13 cellular contexts compared by ENCODE assay signal in genomic region chr13:33219926-33220325, GRCh38.
DNase-seq lines count a peak whose midpoint lies in the region; ATAC-seq and TF ChIP-seq lines count a peak whose summit lies in the region.
"Had no signal": no experiment of that assay in that cellular context is flagged by ENCODE, and none has a peak within 500 bp of the region (broad histone marks: within the 10 kb centered on the region; RNA-seq: fewer than 3 reads in every experiment).

No MANE protein-coding gene starts in this region.

- H3K9me3 Mint-ChIP-seq in mesothelial cell of epicardium, result peaks cover 5% of the 10 kb centered on the region

- H3K27me3 ChIP-seq in left ventricle myocardium inferior (ENCODE audit: low read depth), result no peaks in the 10 kb centered on the region
- no peaks in the 10 kb centered on the region for H3K27me3 ChIP-seq in prostate gland (replicated peaks; ENCODE audit: insufficient read depth)
- H3K27me3 ChIP-seq: BLaER1 treated with 17β-estradiol and CSF1 and Interleukin-3, amounts not matched to agents 10 nM and 100 nM had no signal

- H3K4me1 ChIP-seq in left ventricle myocardium inferior, result peaks cover 66% of the 10 kb centered on the region
- no peaks in the 10 kb centered on the region for H3K4me1 ChIP-seq in prostate gland (replicated peaks)

- H3K4me3 Mint-ChIP-seq in mesothelial cell of epicardium, result no peak overlapping the region
- H3K4me3 Mint-ChIP-seq: CD4-positive, CD25-positive, alpha-beta regulatory T cell had no signal

- peaks cover 39% of the 10 kb centered on the region for H3K4me1 Mint-ChIP-seq in mesothelial cell of epicardium
- H3K4me1 Mint-ChIP-seq: CD4-positive, CD25-positive, alpha-beta regulatory T cell had no signal

- H3K9me3 ChIP-seq in left ventricle myocardium inferior (replicated peaks) (peaks cover 6% of the 10 kb centered on the region), prostate gland (no peaks in the 10 kb centered on the region)

- intact Hi-C loops in left ventricle myocardium inferior (cut with micrococcal nuclease) (no loop called here), left ventricle myocardium superior (cut with micrococcal nuclease) (no loop called here), prostate gland (cut with DNase I) (no loop called here)

- TF ChIP-seq CTCF in left ventricle myocardium inferior (IDR thresholded peaks at IDR 0.05; ENCODE audit: borderline replicate concordance) (no peak), mesothelial cell of epicardium (IDR thresholded peaks at IDR 0.05; ENCODE audit: unreplicated experiment) (no peak), prostate gland (IDR thresholded peaks at IDR 0.05) (no peak)

- H3K27ac ChIP-seq in left ventricle myocardium inferior (replicated peaks), result peak overlapping the region; percentile 6
- no peak overlapping the region for H3K27ac ChIP-seq in prostate gland
- H3K27ac ChIP-seq: BLaER1 treated with 17β-estradiol and CSF1 and Interleukin-3, amounts not matched to agents 10 nM and 100 nM had no signal

- no peaks in the 10 kb centered on the region for H3K27me3 Mint-ChIP-seq in mesothelial cell of epicardium (ENCODE audit: low read depth)

- H3K36me3 ChIP-seq in left ventricle myocardium inferior, result peaks cover 5% of the 10 kb centered on the region
- no peaks in the 10 kb centered on the region for H3K36me3 ChIP-seq in prostate gland
- H3K36me3 ChIP-seq: BLaER1 treated with 17β-estradiol and CSF1 and Interleukin-3, amounts not matched to agents 10 nM and 100 nM had no signal

- ATAC-seq in left ventricle myocardium superior, result no peak
- peak; percentile 43 for ATAC-seq in SK-N-SH treated with all-trans-retinoic acid at 6 μM for 48 hours

- TF ChIP-seq POLR2A in prostate gland (IDR thresholded peaks at IDR 0.05), result no peak

- WGBS in prostate gland, result 91% methylated on average over 1 of the region's 1 CpG

- peaks cover 13% of the 10 kb centered on the region for H3K36me3 Mint-ChIP-seq in mesothelial cell of epicardium
- H3K36me3 Mint-ChIP-seq: CD4-positive, CD25-positive, alpha-beta regulatory T cell had no signal

- peak overlapping the region; percentile 45 for H3K27ac Mint-ChIP-seq in mesothelial cell of epicardium
- H3K27ac Mint-ChIP-seq: CD4-positive, CD25-positive, alpha-beta regulatory T cell had no signal

- DNase-seq in left ventricle myocardium inferior (no peak), left ventricle myocardium superior (no peak), mesothelial cell of epicardium (ENCODE audit: low spot score in 2 of 2, unreplicated experiment in 2 of 2) (no peak), anterior cingulate cortex (lab: John Stamatoyannopoulos, UW) (no peak), prostate gland (ENCODE audit: low spot score) (no peak), LoVo (ENCODE audit: low spot score) (no peak), ecto neural progenitor cell (ENCODE audit: low spot score) (no peak)
- DNase-seq: 8988T; CD4-positive, CD25-positive, alpha-beta regulatory T cell; DMS79; HCEC 1CT had no signal

- H3K4me3 ChIP-seq in left ventricle myocardium inferior, result no peak overlapping the region
- no peak overlapping the region for H3K4me3 ChIP-seq in prostate gland
- H3K4me3 ChIP-seq: BLaER1 treated with 17β-estradiol and CSF1 and Interleukin-3, amounts not matched to agents 10 nM and 100 nM had no signal

TF ChIP-seq in SK-N-SH treated with all-trans-retinoic acid at 6 μM for 48 hours, 23 proteins besides CTCF, POLR2A, EP300 and RAD21:
- TF ChIP-seq ZFP30 (CRISPR knock-in tag; IDR thresholded peaks at IDR 0.05), result no peak
- TF ChIP-seq CSDC2 (CRISPR knock-in tag; IDR thresholded peaks at IDR 0.05), result no peak
- no peak for TF ChIP-seq ESRRG (CRISPR knock-in tag; IDR thresholded peaks at IDR 0.05)
- no peak for TF ChIP-seq ZFP3 (CRISPR knock-in tag; IDR thresholded peaks at IDR 0.05)
- TF ChIP-seq TOX (CRISPR knock-in tag; IDR thresholded peaks at IDR 0.05; ENCODE audit: borderline replicate concordance), result no peak
- TF ChIP-seq TCF4 (CRISPR knock-in tag; IDR thresholded peaks at IDR 0.05; ENCODE audit: borderline replicate concordance), result no peak
- no peak for TF ChIP-seq CREB5 (CRISPR knock-in tag; IDR thresholded peaks at IDR 0.05; ENCODE audit: low read depth)
- no peak for TF ChIP-seq RARB (CRISPR knock-in tag; IDR thresholded peaks at IDR 0.05)
- no peak for TF ChIP-seq OSR1 (CRISPR knock-in tag; IDR thresholded peaks at IDR 0.05)
- no peak for TF ChIP-seq POU6F1 (CRISPR knock-in tag; IDR thresholded peaks at IDR 0.05; ENCODE audit: borderline replicate concordance, low read depth)
- TF ChIP-seq GLIS3 (CRISPR knock-in tag; IDR thresholded peaks at IDR 0.05), result no peak
- no peak for TF ChIP-seq ZC3H10 (CRISPR knock-in tag; IDR thresholded peaks at IDR 0.05)
- no peak for TF ChIP-seq ISL1 (CRISPR knock-in tag; IDR thresholded peaks at IDR 0.05)
- TF ChIP-seq SNAI2 (CRISPR knock-in tag; IDR thresholded peaks at IDR 0.05), result no peak
- no peak for TF ChIP-seq ZNF8 (CRISPR knock-in tag; IDR thresholded peaks at IDR 0.05)
- TF ChIP-seq ZNF70 (CRISPR knock-in tag; IDR thresholded peaks at IDR 0.05), result no peak
- TF ChIP-seq CSRNP3 (CRISPR knock-in tag; IDR thresholded peaks at IDR 0.05), result no peak
- TF ChIP-seq BACH2 (CRISPR knock-in tag; IDR thresholded peaks at IDR 0.05; ENCODE audit: borderline replicate concordance), result no peak
